In the genomic region with DNA sequence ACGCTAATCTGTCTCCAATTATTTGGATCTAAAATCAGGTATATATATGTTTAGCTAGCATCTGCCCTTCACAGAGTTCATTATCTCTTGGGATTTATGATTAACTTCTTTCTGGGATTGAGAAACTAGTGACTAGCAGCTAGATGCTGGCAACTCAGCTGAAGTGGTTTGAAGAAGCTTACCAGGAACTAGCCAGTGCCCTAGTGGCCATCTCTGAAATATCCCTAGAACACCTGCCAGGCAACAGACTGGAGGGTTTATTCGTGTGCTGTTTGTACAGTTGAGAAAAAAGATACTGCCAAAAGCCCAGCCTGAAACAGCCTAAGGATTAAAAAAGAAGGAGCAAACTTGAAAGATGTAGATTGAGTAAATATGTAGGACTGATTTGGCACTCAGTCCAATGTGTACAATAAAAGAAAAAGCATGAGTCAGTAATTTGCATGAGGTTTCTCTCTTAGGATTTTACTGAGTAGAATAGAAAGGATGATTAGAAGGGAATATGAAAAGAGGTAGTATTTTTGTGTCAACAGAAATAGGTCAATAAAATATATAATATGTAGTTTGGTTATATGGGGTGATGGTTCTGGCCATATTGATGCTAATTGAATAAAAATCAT, we compare ENCODE assay signal across 8 cellular contexts.
DNase-seq lines count a peak whose midpoint lies in the region; ATAC-seq and TF ChIP-seq lines count a peak whose summit lies in the region.

No MANE protein-coding gene starts in this region.

- H3K36me3 Mint-ChIP-seq in CD8-positive, alpha-beta memory T cell: no peaks in the 10 kb centered on the region

- no peak overlapping the region for H3K27ac ChIP-seq in brain microvascular endothelial cell
- no peak overlapping the region for H3K27ac ChIP-seq in CD8-positive, alpha-beta memory T cell (ENCODE audit: low read depth, low read length)

- H3K9me3 ChIP-seq in CD8-positive, alpha-beta memory T cell (ENCODE audit: low read length): no peaks in the 10 kb centered on the region

- no peaks in the 10 kb centered on the region for H3K27me3 Mint-ChIP-seq in CD8-positive, alpha-beta memory T cell

- no peaks in the 10 kb centered on the region for H3K36me3 ChIP-seq in brain microvascular endothelial cell (replicated peaks)
- no peaks in the 10 kb centered on the region for H3K36me3 ChIP-seq in CD8-positive, alpha-beta memory T cell (ENCODE audit: insufficient read depth, low read length)

- no peaks in the 10 kb centered on the region for H3K4me1 Mint-ChIP-seq in CD8-positive, alpha-beta memory T cell

- TF ChIP-seq CTCF in brain microvascular endothelial cell (IDR thresholded peaks at IDR 0.05; ENCODE audit: low read depth, low read length, missing control alignments): peak; percentile 68
- peak; percentile 63 for TF ChIP-seq CTCF in retinal pigment epithelial cell (conservative IDR thresholded peaks at IDR 0.05; ENCODE audit: low read depth, low read length)
- no peak for TF ChIP-seq CTCF in GM20000 (IDR thresholded peaks at IDR 0.05; ENCODE audit: extremely low read depth, missing control alignments)

- H3K27me3 ChIP-seq in brain microvascular endothelial cell (replicated peaks): no peaks in the 10 kb centered on the region
- H3K27me3 ChIP-seq in CD8-positive, alpha-beta memory T cell (ENCODE audit: insufficient read depth, low read length, poor library complexity, severe bottlenecking): no peaks in the 10 kb centered on the region

- in situ Hi-C loops in Caki2 (cut with HindIII; ENCODE audit: low pct_unique_long_range_greater_than_20kb, low sequenced_read_pairs): no loop called here
- in situ Hi-C loops in brain microvascular endothelial cell (cut with HindIII; ENCODE audit: low pct_ligation_motif_present, low sequenced_read_pairs): no loop called here

- H3K4me1 ChIP-seq in CD8-positive, alpha-beta memory T cell (ENCODE audit: insufficient read depth, low read length): no peaks in the 10 kb centered on the region

- H3K4me3 Mint-ChIP-seq in CD8-positive, alpha-beta memory T cell: no peak overlapping the region

- POLR2A ChIA-PET in CD8-positive, alpha-beta memory T cell (lab: Charles Lee): no interaction called here

- ATAC-seq in GM19463 (IDR thresholded peaks at IDR 0.05; ENCODE audit: unreplicated experiment) (peak; percentile 85), HG03469 (IDR thresholded peaks at IDR 0.05; ENCODE audit: unreplicated experiment) (peak; percentile 62)

- DNase-seq in Caki2 (ENCODE audit: low read depth): peak; percentile 43
- peak; percentile 12 for DNase-seq in brain microvascular endothelial cell
- DNase-seq in retinal pigment epithelial cell (ENCODE audit: low read depth): peak; percentile 2
- DNase-seq in GM20000 (ENCODE audit: low spot score): no peak
- no peak for DNase-seq in HCEC 1CT
- DNase-seq in CD8-positive, alpha-beta memory T cell: no peak

- no peak overlapping the region for H3K27ac Mint-ChIP-seq in CD8-positive, alpha-beta memory T cell

- H3K4me3 ChIP-seq in brain microvascular endothelial cell (ENCODE audit: low read depth, low read length): no peak overlapping the region
- H3K4me3 ChIP-seq in retinal pigment epithelial cell (ENCODE audit: low read length): no peak overlapping the region
- no peak overlapping the region for H3K4me3 ChIP-seq in CD8-positive, alpha-beta memory T cell (ENCODE audit: low read length)

- CTCF ChIA-PET in CD8-positive, alpha-beta memory T cell (lab: Charles Lee): no interaction called here

- H3K9me3 Mint-ChIP-seq in CD8-positive, alpha-beta memory T cell: peaks cover 2 to 29% (median 21%) of the 10 kb centered on the region in 5 donors

Comparison
In these comparisons a context has a peak if more than half of its experiments do, and no peak if none do; other contexts are left out.
1. DNase-seq: peak in Caki2 (single experiment), brain microvascular endothelial cell (single experiment) and retinal pigment epithelial cell (single experiment); none in GM20000 (single experiment), HCEC 1CT (single experiment) and CD8-positive, alpha-beta memory T cell (0 of 5).